Comparison of ENCODE assay signal across 21 cellular contexts in genomic region chr9:89378541-89378940, GRCh38.
DNase-seq lines count a peak whose midpoint lies in the region; ATAC-seq and TF ChIP-seq lines count a peak whose summit lies in the region.
"Had no signal": no experiment of that assay in that cellular context is flagged by ENCODE, and none has a peak within 500 bp of the region (broad histone marks: within the 10 kb centered on the region; RNA-seq: fewer than 3 reads in every experiment).

No MANE protein-coding gene starts in this region.

- no peaks in the 10 kb centered on the region for H3K27me3 ChIP-seq in osteoblast (ENCODE audit: insufficient read depth, low read length)
- H3K27me3 ChIP-seq: BE2C had no signal

- no peak for DNase-seq in activated CD4-positive, alpha-beta T cell treated with anti-CD3 and anti-CD28 coated beads, Interleukin-2, amount 10 ng/mL, durations not matched to agents 7 days and 5 days
- no peak for DNase-seq in activated CD4-positive, alpha-beta T cell treated with anti-CD3 and anti-CD28 coated beads for 1 hour
- DNase-seq in T-cell (no peak), osteoblast (ENCODE audit: insufficient read length, low spot score, missing footprints) (peak; percentile 67), left colon (no peak), NCI-H187 treated with DMSO at 0.1 percent for 48 hours (lab: John Stamatoyannopoulos, UW) (no peak), DMS 273 (lab: John Stamatoyannopoulos, UW; ENCODE audit: unreplicated experiment) (no peak)
- DNase-seq in activated naive CD8-positive, alpha-beta T cell treated with anti-CD3 and anti-CD28 coated beads, Interleukin-2, amount 50 U/mL, for 24 hours = no peak
- DNase-seq: activated CD4-positive, CD25-positive, alpha-beta regulatory T cell treated with anti-CD3 and anti-CD28 coated beads, Interleukin-2, amount 50 U/mL, for 72 hours; activated CD8-positive, alpha-beta memory T cell treated with anti-CD3 and anti-CD28 coated beads, Interleukin-2, amount 50 U/mL, for 4 hours; BE2C; NCI-H1048; NCI-H187; NCI-H748 treated with DMSO at 0.1 percent for 48 hours; psoas muscle; stimulated activated CD4-positive, alpha-beta T cell treated with anti-CD3 and anti-CD28 coated beads, Interleukin-2, amount 100 ng/mL, for 48 hours; trophoblast cell had no signal

- H4K20me1 ChIP-seq in osteoblast (ENCODE audit: insufficient read depth, low read length) = no peaks in the 10 kb centered on the region

- H3K4me3 Mint-ChIP-seq in activated CD4-positive, alpha-beta T cell treated with anti-CD3 and anti-CD28 coated beads, Interleukin-2, amount 10 ng/mL, durations not matched to agents 7 days and 5 days = no peak overlapping the region
- H3K4me3 Mint-ChIP-seq in T-cell = no peak overlapping the region
- H3K4me3 Mint-ChIP-seq in activated naive CD8-positive, alpha-beta T cell treated with anti-CD3 and anti-CD28 coated beads, Interleukin-2, amount 50 U/mL, for 24 hours = peak overlapping the region; percentile 26

- H3K27ac Mint-ChIP-seq in activated CD4-positive, alpha-beta T cell treated with anti-CD3 and anti-CD28 coated beads, Interleukin-2, amount 10 ng/mL, durations not matched to agents 7 days and 5 days = peak overlapping the region; percentile 25
- H3K27ac Mint-ChIP-seq in T-cell = peak overlapping the region; percentile 72 to 89
- peak overlapping the region; percentile 67 for H3K27ac Mint-ChIP-seq in activated naive CD8-positive, alpha-beta T cell treated with anti-CD3 and anti-CD28 coated beads, Interleukin-2, amount 50 U/mL, for 24 hours

- no peak overlapping the region for H3K4me2 ChIP-seq in osteoblast (ENCODE audit: insufficient read depth, low read length)
- H3K4me2 ChIP-seq: A549 had no signal

- intact Hi-C loops in left colon (cut with DNase I, micrococcal nuclease) = no loop called here

- CTCF ChIA-PET in activated CD4-positive, alpha-beta T cell treated with anti-CD3 and anti-CD28 coated beads, Interleukin-2, amount 10 ng/mL, durations not matched to agents 7 days and 5 days (lab: Charles Lee) = interaction anchor here (0.6 to 1.6 kb wide), 2 partner anchors 170 to 705 kb away, joined by 3 to 7 read pairs; no protein-coding TSS in a partner anchor
- CTCF ChIA-PET in T-cell (lab: Charles Lee) = interaction anchor here in 1 of 2 donors (2.4 kb wide), 1 partner anchor 170 kb away, joined by 12 read pairs; no protein-coding TSS in a partner anchor

- H3K36me3 ChIP-seq in osteoblast (ENCODE audit: insufficient read depth, low read length) = no peaks in the 10 kb centered on the region
- H3K36me3 ChIP-seq: BE2C had no signal

- no peak for TF ChIP-seq CTCF in osteoblast (IDR thresholded peaks at IDR 0.05; ENCODE audit: extremely low read depth, low read depth, low read length)

- H3K9me3 ChIP-seq in osteoblast (ENCODE audit: low read depth, low read length) = no peaks in the 10 kb centered on the region
- H3K9me3 ChIP-seq: A549, BE2C, psoas muscle had no signal

- H3K4me3 ChIP-seq in osteoblast (ENCODE audit: insufficient read depth, low read length) = no peak overlapping the region
- H3K4me3 ChIP-seq: A549, psoas muscle, skin epidermis had no signal

- no peaks in the 10 kb centered on the region for H3K9me3 Mint-ChIP-seq in activated CD4-positive, alpha-beta T cell treated with anti-CD3 and anti-CD28 coated beads, Interleukin-2, amount 10 ng/mL, durations not matched to agents 7 days and 5 days
- no peaks in the 10 kb centered on the region for H3K9me3 Mint-ChIP-seq in T-cell
- H3K9me3 Mint-ChIP-seq in activated naive CD8-positive, alpha-beta T cell treated with anti-CD3 and anti-CD28 coated beads, Interleukin-2, amount 50 U/mL, for 24 hours = no peaks in the 10 kb centered on the region

- ATAC-seq in T-cell (replicated peaks in 1 of 4) (no peak), left colon (no peak)
- ATAC-seq in activated naive CD8-positive, alpha-beta T cell treated with anti-CD3 and anti-CD28 coated beads, Interleukin-2, amount 50 U/mL, for 24 hours = no peak
- ATAC-seq: A549, left lobe of liver, psoas muscle had no signal

- H3K27me3 Mint-ChIP-seq in activated CD4-positive, alpha-beta T cell treated with anti-CD3 and anti-CD28 coated beads, Interleukin-2, amount 10 ng/mL, durations not matched to agents 7 days and 5 days = no peaks in the 10 kb centered on the region
- H3K27me3 Mint-ChIP-seq in T-cell = no peaks in the 10 kb centered on the region
- no peaks in the 10 kb centered on the region for H3K27me3 Mint-ChIP-seq in activated naive CD8-positive, alpha-beta T cell treated with anti-CD3 and anti-CD28 coated beads, Interleukin-2, amount 50 U/mL, for 24 hours

- POLR2A ChIA-PET in activated CD4-positive, alpha-beta T cell treated with anti-CD3 and anti-CD28 coated beads, Interleukin-2, amount 10 ng/mL, durations not matched to agents 7 days and 5 days (lab: Charles Lee) = interaction anchor here (0.7 kb wide), 1 partner anchor 11 kb away, joined by 4 read pairs; no protein-coding TSS in a partner anchor
- POLR2A ChIA-PET in T-cell (lab: Charles Lee) = no interaction called here

- H3K36me3 Mint-ChIP-seq in activated CD4-positive, alpha-beta T cell treated with anti-CD3 and anti-CD28 coated beads, Interleukin-2, amount 10 ng/mL, durations not matched to agents 7 days and 5 days (ENCODE audit: low read depth) = peaks cover 68% of the 10 kb centered on the region
- peaks cover 54% of the 10 kb centered on the region for H3K36me3 Mint-ChIP-seq in T-cell
- H3K36me3 Mint-ChIP-seq in activated naive CD8-positive, alpha-beta T cell treated with anti-CD3 and anti-CD28 coated beads, Interleukin-2, amount 50 U/mL, for 24 hours (ENCODE audit: low read depth) = peaks cover 61% of the 10 kb centered on the region

- no peaks in the 10 kb centered on the region for H3K79me2 ChIP-seq in osteoblast (ENCODE audit: insufficient read depth, low read length)

- no peaks in the 10 kb centered on the region for H3K4me1 ChIP-seq in osteoblast (ENCODE audit: insufficient read depth, low read length)
- H3K4me1 ChIP-seq: A549, psoas muscle had no signal

- no peak overlapping the region for H3K27ac ChIP-seq in osteoblast (ENCODE audit: low read depth, low read length)
- H3K27ac ChIP-seq: A549, psoas muscle, RWPE1, skin epidermis had no signal

- H3K4me1 Mint-ChIP-seq in activated CD4-positive, alpha-beta T cell treated with anti-CD3 and anti-CD28 coated beads, Interleukin-2, amount 10 ng/mL, durations not matched to agents 7 days and 5 days = peaks cover 92% of the 10 kb centered on the region
- H3K4me1 Mint-ChIP-seq in T-cell = peaks cover 75 to 78% (median 76%) of the 10 kb centered on the region in 3 donors
- H3K4me1 Mint-ChIP-seq in activated naive CD8-positive, alpha-beta T cell treated with anti-CD3 and anti-CD28 coated beads, Interleukin-2, amount 50 U/mL, for 24 hours = peaks cover 65% of the 10 kb centered on the region

- H2AFZ ChIP-seq in osteoblast (ENCODE audit: low read length) = no peak overlapping the region

Comparison
In these comparisons a context has a peak if more than half of its experiments do, and no peak if none do; other contexts are left out.
1. H3K27ac Mint-ChIP-seq: peak in every context shown above with its lines; median percentile 80 in T-cell; 67 in activated naive CD8-positive, alpha-beta T cell treated with anti-CD3 and anti-CD28 coated beads, Interleukin-2, amount 50 U/mL, for 24 hours; 25 in activated CD4-positive, alpha-beta T cell treated with anti-CD3 and anti-CD28 coated beads, Interleukin-2, amount 10 ng/mL, durations not matched to agents 7 days and 5 days.